In genomic region chr9:28688172-28688571, GRCh38 we compare ENCODE assay signal across 18 cellular contexts.
DNase-seq lines count a peak whose midpoint lies in the region; ATAC-seq and TF ChIP-seq lines count a peak whose summit lies in the region.
"Had no signal": no experiment of that assay in that cellular context is flagged by ENCODE, and none has a peak within 500 bp of the region (broad histone marks: within the 10 kb centered on the region; RNA-seq: fewer than 3 reads in every experiment).

No MANE protein-coding gene starts in this region.

- no peak overlapping the region for H3K4me3 ChIP-seq in fibroblast of villous mesenchyme (ENCODE audit: low read depth, low read length)

- no peak overlapping the region for H3K4me3 Mint-ChIP-seq in mesothelial cell of epicardium
- H3K4me3 Mint-ChIP-seq: activated B cell treated with CpG ODN at 0.5 μM for 24 hours; activated CD4-positive, alpha-beta memory T cell treated with anti-CD3 and anti-CD28 coated beads for 36 hours; activated naive CD8-positive, alpha-beta T cell treated with anti-CD3 and anti-CD28 coated beads, Interleukin-2, amount 50 U/mL, for 24 hours; neural crest cell had no signal

- peak overlapping the region; percentile 5 for H3K27ac Mint-ChIP-seq in mesothelial cell of epicardium
- H3K27ac Mint-ChIP-seq: activated B cell treated with CpG ODN at 0.5 μM for 24 hours; activated CD4-positive, alpha-beta memory T cell treated with anti-CD3 and anti-CD28 coated beads for 36 hours; activated naive CD8-positive, alpha-beta T cell treated with anti-CD3 and anti-CD28 coated beads, Interleukin-2, amount 50 U/mL, for 24 hours; brain had no signal

- H3K9me3 Mint-ChIP-seq in mesothelial cell of epicardium, result peaks cover 15% of the 10 kb centered on the region

- H3K27me3 Mint-ChIP-seq in mesothelial cell of epicardium (ENCODE audit: low read depth), result no peaks in the 10 kb centered on the region
- H3K27me3 Mint-ChIP-seq: activated B cell treated with CpG ODN at 0.5 μM for 24 hours; activated CD4-positive, alpha-beta memory T cell treated with anti-CD3 and anti-CD28 coated beads for 36 hours; activated naive CD8-positive, alpha-beta T cell treated with anti-CD3 and anti-CD28 coated beads, Interleukin-2, amount 50 U/mL, for 24 hours had no signal

- peaks cover 22% of the 10 kb centered on the region for H3K4me1 Mint-ChIP-seq in mesothelial cell of epicardium
- H3K4me1 Mint-ChIP-seq: activated B cell treated with CpG ODN at 0.5 μM for 24 hours; activated naive CD8-positive, alpha-beta T cell treated with anti-CD3 and anti-CD28 coated beads, Interleukin-2, amount 50 U/mL, for 24 hours had no signal

- TF ChIP-seq CTCF in fibroblast of villous mesenchyme (IDR thresholded peaks at IDR 0.05; ENCODE audit: insufficient read depth, low read depth, low read length) (no peak), mesothelial cell of epicardium (IDR thresholded peaks at IDR 0.05; ENCODE audit: unreplicated experiment) (no peak)

- DNase-seq in ELF-1 (ENCODE audit: low read depth, low spot score) (peak; percentile 80), NCI-H345 treated with DMSO at 0.1 percent for 48 hours (lab: John Stamatoyannopoulos, UW; ENCODE audit: unreplicated experiment) (peak; percentile 31), fibroblast of villous mesenchyme (ENCODE audit: low read depth) (peak; percentile 3), mesothelial cell of epicardium (ENCODE audit: low spot score in 2 of 2, unreplicated experiment in 2 of 2) (no peak), NCI-H510A treated with DMSO at 0.1 percent for 48 hours (lab: John Stamatoyannopoulos, UW) (no peak)
- no peak for DNase-seq in activated CD4-positive, alpha-beta T cell treated with anti-CD3 and anti-CD28 coated beads for 48 hours
- DNase-seq: activated B cell treated with CpG ODN at 0.5 μM for 24 hours; activated CD4-positive, alpha-beta memory T cell treated with anti-CD3 and anti-CD28 coated beads for 36 hours; activated effector memory CD4-positive, alpha-beta T cell treated with anti-CD3 and anti-CD28 coated beads, Interleukin-2, amount 50 U/mL, for 16 hours; activated naive CD8-positive, alpha-beta T cell treated with anti-CD3 and anti-CD28 coated beads, Interleukin-2, amount 50 U/mL, for 24 hours; DMS 273 treated with DMSO at 0.1 percent for 48 hours; NCI-H1048; NCI-H2107; NCI-H526; T-helper 9 cell had no signal

- no peak for ATAC-seq in GM19455 (IDR thresholded peaks at IDR 0.05; ENCODE audit: unreplicated experiment)
- ATAC-seq: activated naive CD8-positive, alpha-beta T cell treated with anti-CD3 and anti-CD28 coated beads, Interleukin-2, amount 50 U/mL, for 24 hours had no signal

- H3K36me3 Mint-ChIP-seq in mesothelial cell of epicardium, result peaks cover 6% of the 10 kb centered on the region
- H3K36me3 Mint-ChIP-seq: activated CD4-positive, alpha-beta memory T cell treated with anti-CD3 and anti-CD28 coated beads for 36 hours; brain had no signal

Comparison
In these comparisons a context has a peak if more than half of its experiments do, and no peak if none do; other contexts are left out.
1. DNase-seq: peak in ELF-1 (single experiment), NCI-H345 treated with DMSO at 0.1 percent for 48 hours (single experiment) and fibroblast of villous mesenchyme (single experiment); none in mesothelial cell of epicardium (0 of 2), activated CD4-positive, alpha-beta T cell treated with anti-CD3 and anti-CD28 coated beads for 48 hours (single experiment) and NCI-H510A treated with DMSO at 0.1 percent for 48 hours (single experiment).